Comparison of ENCODE assay signal across 8 cellular contexts in the genomic region with DNA sequence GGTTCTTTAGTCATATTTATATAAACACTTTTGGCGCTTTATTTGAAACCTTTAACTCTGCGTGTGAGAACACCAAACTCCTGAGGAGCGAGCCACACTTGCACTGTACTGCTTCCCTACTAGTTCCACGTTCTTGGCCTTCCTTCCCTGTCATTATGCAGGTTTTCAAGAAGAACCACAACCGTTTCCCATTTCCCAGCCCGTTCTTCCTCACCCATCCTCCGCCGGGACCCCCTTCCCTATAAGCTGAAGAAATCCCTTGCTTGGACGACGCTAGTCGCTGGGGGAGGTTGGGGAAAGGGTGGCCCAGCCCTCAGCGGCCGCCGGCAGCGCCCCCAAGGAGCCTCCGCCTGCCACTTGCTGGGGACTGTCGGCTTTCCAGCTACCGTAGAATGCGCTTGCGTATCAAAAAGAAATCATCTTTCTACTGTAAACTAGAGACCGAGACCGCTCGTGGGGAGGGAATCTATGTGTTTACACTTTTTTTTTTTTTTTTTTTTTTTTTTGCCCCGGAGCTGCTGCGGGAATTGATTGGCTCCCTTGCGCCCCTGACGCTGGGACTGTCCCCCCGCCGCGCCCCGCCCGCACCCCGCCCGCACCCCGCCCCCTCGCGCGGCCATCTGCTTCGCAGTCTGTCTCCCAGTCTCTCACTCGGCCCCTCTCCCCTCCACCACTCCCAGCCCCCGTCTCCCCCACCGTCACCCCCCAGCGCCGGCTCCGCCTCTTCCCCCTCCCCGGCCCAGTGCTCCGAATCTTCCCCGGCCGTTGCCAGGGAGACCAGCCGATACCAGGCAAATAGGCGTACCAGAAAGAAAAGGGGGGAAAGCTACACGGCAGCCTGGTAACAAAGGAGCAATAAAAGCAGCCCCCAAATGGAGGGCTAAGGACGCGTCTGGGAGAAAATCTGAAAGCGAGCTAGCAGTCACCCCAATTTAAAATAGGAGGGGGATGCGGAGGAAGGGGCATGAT. TPM values are rescaled to one million over a fixed set of nuclear protein-coding genes. Genes with fewer than 3 reads are reported as not detected.
DNase-seq lines count a peak whose midpoint lies in the region; ATAC-seq and TF ChIP-seq lines count a peak whose summit lies in the region.

No MANE protein-coding gene starts in this region.

- peaks cover 10% of the 10 kb centered on the region for H4K20me1 ChIP-seq in IMR-90 (ENCODE audit: insufficient read depth, low read length)

- H3K9me3 Mint-ChIP-seq in activated T-cell treated with anti-CD3 and anti-CD28 coated beads, Interleukin-2, amount 50 U/mL, for 24 hours = no peaks in the 10 kb centered on the region

- H3K14ac ChIP-seq in IMR-90 (replicated peaks; ENCODE audit: low read depth, low read length) = peak overlapping the region; percentile 84

- H2BK120ac ChIP-seq in IMR-90 (ENCODE audit: low read depth, low read length) = peak overlapping the region; percentile 79

- TF ChIP-seq CTCF in IMR-90 (conservative IDR thresholded peaks at IDR 0.05; ENCODE audit: low read depth, low read length) = no peak
- TF ChIP-seq CTCF in choroid plexus epithelial cell (conservative IDR thresholded peaks at IDR 0.05; ENCODE audit: low read depth, low read length) = peak; percentile 40

- H3K27me3 Mint-ChIP-seq in activated T-cell treated with anti-CD3 and anti-CD28 coated beads, Interleukin-2, amount 50 U/mL, for 24 hours = peaks cover 41% of the 10 kb centered on the region

- H3K27me3 ChIP-seq in IMR-90 (ENCODE audit: control insufficient read depth, insufficient read depth, low read length) = no peaks in the 10 kb centered on the region

- peak overlapping the region; percentile 86 for H4K5ac ChIP-seq in IMR-90 (ENCODE audit: low read depth, low read length)

- no TSS peak for BruUV-seq in IMR-90 (replicated peaks; lab: Mats Ljungman, UMichigan)

- ATAC-seq in IMR-90 (ENCODE audit: low read depth) (peak; percentile 38), GM19467 (IDR thresholded peaks at IDR 0.05; ENCODE audit: unreplicated experiment) (no peak)

- H3K9me1 ChIP-seq in IMR-90 (ENCODE audit: insufficient read depth, low read length) = no peaks in the 10 kb centered on the region

- H3K9ac ChIP-seq in IMR-90 (ENCODE audit: low read depth, low read length) = peak overlapping the region; percentile 84

- intact Hi-C loops in IMR-90 (cut with micrococcal nuclease) = loop anchor here (1.0 to 10.0 kb wide), 6 partner anchors 223 to 898 kb away; no protein-coding TSS in a partner anchor

- in situ Hi-C loops in IMR-90 (cut with MboI; ENCODE audit: low sequenced_read_pairs) = loop anchor here (10.0 kb wide), 1 partner anchor 440 kb away; no protein-coding TSS in a partner anchor

- DNase-seq in activated T-cell treated with anti-CD3 and anti-CD28 coated beads, Interleukin-2, amount 50 U/mL, for 24 hours = peak; percentile 31
- no peak for DNase-seq in activated T-cell treated with anti-CD3 and anti-CD28 coated beads for 4 hours
- peak; percentile 79 for DNase-seq in IMR-90
- peak; percentile 82 for DNase-seq in choroid plexus epithelial cell (ENCODE audit: low read depth)
- peak; percentile 93 for DNase-seq in islet precursor cell

- TF ChIP-seq RAD21 in IMR-90 (IDR thresholded peaks at IDR 0.05; ENCODE audit: low read length) = peak; percentile 16; the same call in 1 of the 2 replicates

- H3K4me3 ChIP-seq in IMR-90 (ENCODE audit: insufficient read depth, low read depth, low read length) = peak overlapping the region; percentile 95
- H3K4me3 ChIP-seq in choroid plexus epithelial cell (ENCODE audit: low read depth, low read length) = peak overlapping the region; percentile 99
- H3K4me3 ChIP-seq in skin epidermis = peak overlapping the region; percentile 52 to 83 (median 67)

- H2AK9ac ChIP-seq in IMR-90 (replicated peaks; ENCODE audit: low read depth, low read length, poor library complexity) = peak overlapping the region; percentile 76

- no peaks in the 10 kb centered on the region for H3K4me1 ChIP-seq in IMR-90 (ENCODE audit: control insufficient read depth, insufficient read depth, low read length)

- POLR2A ChIA-PET in IMR-90 (lab: Charles Lee; ENCODE audit: unreplicated experiment) = interaction anchor here (0.5 to 0.6 kb wide), 7 partner anchors 12 to 800 kb away, joined by 3 to 7 read pairs (median 4); no protein-coding TSS in a partner anchor

- H2BK15ac ChIP-seq in IMR-90 (ENCODE audit: low read depth, low read length) = peak overlapping the region; percentile 43; the same call in 2 of the 3 replicates

- H2BK5ac ChIP-seq in IMR-90 (ENCODE audit: low read depth, low read length, poor library complexity, severe bottlenecking) = peak overlapping the region; percentile 78

- peak overlapping the region; percentile 92 for H3K56ac ChIP-seq in IMR-90 (ENCODE audit: extremely low read depth, insufficient read depth, low read length)

- dilution Hi-C loops in IMR-90 (cut with HindIII; ENCODE audit: low sequenced_read_pairs, unreplicated experiment) = no loop called here

- peaks cover 0 to 18% of the 10 kb centered on the region in 2 experiments; a peak in 2 of 4 replicates for H3K79me1 ChIP-seq in IMR-90 (ENCODE audit: low read depth in 1 of 2, low read length in 2 of 2)

- WGBS in IMR-90 (ENCODE audit: extremely low coverage in 2 of 2, insufficient read length in 1 of 2), 2 experiments = 8% methylated on average over 4 of the region's 56 CpGs; no CpG with 5 or more reads in 1 of the 2 experiments

- H3K18ac ChIP-seq in IMR-90 (ENCODE audit: low read depth, low read length) = peak overlapping the region; percentile 96

- 0 out of 2 replicates have a peak, but pooled peaks have one; percentile 19 for TF ChIP-seq POLR2A in IMR-90 (IDR thresholded peaks at IDR 0.05; ENCODE audit: low read depth, low read length)

- H3K4me2 ChIP-seq in IMR-90 (ENCODE audit: low read depth, low read length) = peak overlapping the region; percentile 85

- H3K4me3 Mint-ChIP-seq in activated T-cell treated with anti-CD3 and anti-CD28 coated beads, Interleukin-2, amount 50 U/mL, for 24 hours = peak overlapping the region; percentile 57

- H3K27ac Mint-ChIP-seq in activated T-cell treated with anti-CD3 and anti-CD28 coated beads, Interleukin-2, amount 50 U/mL, for 24 hours = no peak overlapping the region

- peak overlapping the region; percentile 91 for H2AFZ ChIP-seq in IMR-90 (replicated peaks; ENCODE audit: low read length, poor library complexity)

- H3K23ac ChIP-seq in IMR-90 (ENCODE audit: low read depth, low read length) = peak overlapping the region; percentile 88

- peak overlapping the region; percentile 91 for H3K27ac ChIP-seq in IMR-90 (ENCODE audit: insufficient read depth, low read length)
- H3K27ac ChIP-seq in skin epidermis = peak overlapping the region; percentile 11 to 100 (median 93)

- peak overlapping the region; percentile 78; the same call in 1 of the 2 replicates for H2BK20ac ChIP-seq in IMR-90 (ENCODE audit: low read depth, low read length)

- peak overlapping the region; percentile 27; the same call in 1 of the 2 replicates for H2AK5ac ChIP-seq in IMR-90 (ENCODE audit: low read depth, low read length)

- H3K36me3 Mint-ChIP-seq in activated T-cell treated with anti-CD3 and anti-CD28 coated beads, Interleukin-2, amount 50 U/mL, for 24 hours (ENCODE audit: low read depth) = no peaks in the 10 kb centered on the region

- CTCF ChIA-PET in IMR-90 (lab: Yijun Ruan, JAX) = interaction anchor here (0.6 to 1.3 kb wide), 3 partner anchors 120 to 1160 kb away, joined by 6 to 8 read pairs (median 6); no protein-coding TSS in a partner anchor

- H4K91ac ChIP-seq in IMR-90 (ENCODE audit: insufficient read depth, low read depth, low read length) = peak overlapping the region; percentile 73

- peak overlapping the region; percentile 10 to 78; a peak in 3 of 4 replicates for H4K8ac ChIP-seq in IMR-90 (ENCODE audit: low read depth in 2 of 2, low read length in 2 of 2)

- H3K36me3 ChIP-seq in IMR-90 (ENCODE audit: control insufficient read depth, insufficient read depth, low read length) = peaks cover under 1% of the 10 kb centered on the region; the same call in 1 of the 2 replicates

- peak overlapping the region; percentile 70 for H3K4ac ChIP-seq in IMR-90 (ENCODE audit: low read depth, low read length)

- H3K9me3 ChIP-seq in IMR-90 (ENCODE audit: control insufficient read depth, insufficient read depth, low read length) = no peaks in the 10 kb centered on the region

- peaks cover 15% of the 10 kb centered on the region for H3K4me1 Mint-ChIP-seq in activated T-cell treated with anti-CD3 and anti-CD28 coated beads, Interleukin-2, amount 50 U/mL, for 24 hours (ENCODE audit: low read depth)

TF ChIP-seq in IMR-90, 13 proteins besides CTCF, POLR2A, EP300 and RAD21:
- TF ChIP-seq MAFK (IDR thresholded peaks at IDR 0.05; ENCODE audit: low read depth, low read length) (no peak), MAZ (IDR thresholded peaks at IDR 0.05; ENCODE audit: borderline replicate concordance, low read depth, low read length) (peak; percentile 11; the same call in 1 of the 2 replicates), FOS (IDR thresholded peaks at IDR 0.05; ENCODE audit: low read depth, low read length) (no peak), NFE2L2 (IDR thresholded peaks at IDR 0.05; ENCODE audit: low read depth, low read length) (no peak), CHD1 (IDR thresholded peaks at IDR 0.05; ENCODE audit: low read depth, low read length) (no peak), MXI1 (IDR thresholded peaks at IDR 0.05; ENCODE audit: borderline replicate concordance, low read depth, low read length) (no peak)

RNA-seq across cellular contexts. Expression of a gene that starts 2.3 kb away (rescaled TPM):
- total RNA-seq in IMR-90 (2012; rRNA removed) = 40.7 and 111 TPM in 2 replicates
- polyA plus RNA-seq in IMR-90 (2012; rRNA removed) = 34.5 and 46.8 TPM in 2 replicates
- polyA plus RNA-seq in IMR-90 (2012; cell fraction: cytosol; rRNA removed) = 10.9 and 24.0 TPM in 2 replicates
- polyA plus RNA-seq in IMR-90 (2012; cell fraction: nucleus; rRNA removed; ENCODE audit: low replicate concordance) = 18.4 and 20.0 TPM in 2 replicates
- 63.1 TPM for polyA plus RNA-seq in PFSK-1 (2012; ENCODE audit: insufficient read length, low read depth)
